ENCODE assay signal across 2 cellular contexts in the genomic region with DNA sequence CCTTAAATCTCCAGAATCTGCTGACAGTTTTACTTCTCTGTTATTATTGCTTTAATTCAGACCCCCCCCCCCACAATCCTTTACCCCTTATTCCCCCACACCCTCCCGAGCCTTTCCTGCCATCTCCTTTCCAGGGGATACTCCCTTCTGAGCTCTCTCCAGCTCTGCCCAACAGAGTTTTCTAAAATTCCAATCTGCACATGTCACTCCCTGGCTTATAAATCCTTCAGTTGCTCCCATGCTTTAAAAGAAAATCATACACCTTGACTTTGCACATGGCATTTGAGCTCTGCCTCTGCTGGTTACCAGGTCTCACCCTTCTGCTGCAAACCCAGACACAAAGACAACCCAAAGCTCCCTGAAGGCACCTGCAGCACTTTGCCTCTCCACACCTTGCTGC.
TF ChIP-seq lines count a peak whose summit lies in the region.

No MANE protein-coding gene starts in this region.

TF ChIP-seq in SK-N-SH, 30 proteins besides CTCF, POLR2A, EP300 and RAD21:
- TF ChIP-seq, protein P1, sequence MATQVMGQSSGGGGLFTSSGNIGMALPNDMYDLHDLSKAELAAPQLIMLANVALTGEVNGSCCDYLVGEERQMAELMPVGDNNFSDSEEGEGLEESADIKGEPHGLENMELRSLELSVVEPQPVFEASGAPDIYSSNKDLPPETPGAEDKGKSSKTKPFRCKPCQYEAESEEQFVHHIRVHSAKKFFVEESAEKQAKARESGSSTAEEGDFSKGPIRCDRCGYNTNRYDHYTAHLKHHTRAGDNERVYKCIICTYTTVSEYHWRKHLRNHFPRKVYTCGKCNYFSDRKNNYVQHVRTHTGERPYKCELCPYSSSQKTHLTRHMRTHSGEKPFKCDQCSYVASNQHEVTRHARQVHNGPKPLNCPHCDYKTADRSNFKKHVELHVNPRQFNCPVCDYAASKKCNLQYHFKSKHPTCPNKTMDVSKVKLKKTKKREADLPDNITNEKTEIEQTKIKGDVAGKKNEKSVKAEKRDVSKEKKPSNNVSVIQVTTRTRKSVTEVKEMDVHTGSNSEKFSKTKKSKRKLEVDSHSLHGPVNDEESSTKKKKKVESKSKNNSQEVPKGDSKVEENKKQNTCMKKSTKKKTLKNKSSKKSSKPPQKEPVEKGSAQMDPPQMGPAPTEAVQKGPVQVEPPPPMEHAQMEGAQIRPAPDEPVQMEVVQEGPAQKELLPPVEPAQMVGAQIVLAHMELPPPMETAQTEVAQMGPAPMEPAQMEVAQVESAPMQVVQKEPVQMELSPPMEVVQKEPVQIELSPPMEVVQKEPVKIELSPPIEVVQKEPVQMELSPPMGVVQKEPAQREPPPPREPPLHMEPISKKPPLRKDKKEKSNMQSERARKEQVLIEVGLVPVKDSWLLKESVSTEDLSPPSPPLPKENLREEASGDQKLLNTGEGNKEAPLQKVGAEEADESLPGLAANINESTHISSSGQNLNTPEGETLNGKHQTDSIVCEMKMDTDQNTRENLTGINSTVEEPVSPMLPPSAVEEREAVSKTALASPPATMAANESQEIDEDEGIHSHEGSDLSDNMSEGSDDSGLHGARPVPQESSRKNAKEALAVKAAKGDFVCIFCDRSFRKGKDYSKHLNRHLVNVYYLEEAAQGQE (IDR thresholded peaks at IDR 0.05; ENCODE audit: low read depth, low read length), result no peak
- TF ChIP-seq, protein P2, sequence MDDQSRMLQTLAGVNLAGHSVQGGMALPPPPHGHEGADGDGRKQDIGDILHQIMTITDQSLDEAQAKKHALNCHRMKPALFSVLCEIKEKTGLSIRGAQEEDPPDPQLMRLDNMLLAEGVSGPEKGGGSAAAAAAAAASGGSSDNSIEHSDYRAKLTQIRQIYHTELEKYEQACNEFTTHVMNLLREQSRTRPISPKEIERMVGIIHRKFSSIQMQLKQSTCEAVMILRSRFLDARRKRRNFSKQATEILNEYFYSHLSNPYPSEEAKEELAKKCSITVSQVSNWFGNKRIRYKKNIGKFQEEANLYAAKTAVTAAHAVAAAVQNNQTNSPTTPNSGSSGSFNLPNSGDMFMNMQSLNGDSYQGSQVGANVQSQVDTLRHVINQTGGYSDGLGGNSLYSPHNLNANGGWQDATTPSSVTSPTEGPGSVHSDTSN (IDR thresholded peaks at IDR 0.05), result peak; percentile 35; the same call in 1 of the 2 replicates
- TF ChIP-seq NRF1 (IDR thresholded peaks at IDR 0.05; ENCODE audit: low read depth, low read length) (no peak), CHD2 (IDR thresholded peaks at IDR 0.05; ENCODE audit: low read length, partially characterized antibody) (no peak)
TF ChIP-seq in SK-N-SH: peak in this region for 1.

TF ChIP-seq in SK-N-SH treated with all-trans-retinoic acid at 6 μM for 48 hours, 23 proteins besides CTCF, POLR2A, EP300 and RAD21 (continued from another document):
- TF ChIP-seq, protein P3, sequence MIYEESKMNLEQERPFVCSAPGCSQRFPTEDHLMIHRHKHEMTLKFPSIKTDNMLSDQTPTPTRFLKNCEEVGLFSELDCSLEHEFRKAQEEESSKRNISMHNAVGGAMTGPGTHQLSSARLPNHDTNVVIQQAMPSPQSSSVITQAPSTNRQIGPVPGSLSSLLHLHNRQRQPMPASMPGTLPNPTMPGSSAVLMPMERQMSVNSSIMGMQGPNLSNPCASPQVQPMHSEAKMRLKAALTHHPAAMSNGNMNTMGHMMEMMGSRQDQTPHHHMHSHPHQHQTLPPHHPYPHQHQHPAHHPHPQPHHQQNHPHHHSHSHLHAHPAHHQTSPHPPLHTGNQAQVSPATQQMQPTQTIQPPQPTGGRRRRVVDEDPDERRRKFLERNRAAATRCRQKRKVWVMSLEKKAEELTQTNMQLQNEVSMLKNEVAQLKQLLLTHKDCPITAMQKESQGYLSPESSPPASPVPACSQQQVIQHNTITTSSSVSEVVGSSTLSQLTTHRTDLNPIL (CRISPR knock-in tag; IDR thresholded peaks at IDR 0.05; ENCODE audit: low read depth), result no peak
- no peak for TF ChIP-seq RARB (CRISPR knock-in tag; IDR thresholded peaks at IDR 0.05)
- TF ChIP-seq GLIS3 (CRISPR knock-in tag; IDR thresholded peaks at IDR 0.05), result no peak
- TF ChIP-seq, protein P4, sequence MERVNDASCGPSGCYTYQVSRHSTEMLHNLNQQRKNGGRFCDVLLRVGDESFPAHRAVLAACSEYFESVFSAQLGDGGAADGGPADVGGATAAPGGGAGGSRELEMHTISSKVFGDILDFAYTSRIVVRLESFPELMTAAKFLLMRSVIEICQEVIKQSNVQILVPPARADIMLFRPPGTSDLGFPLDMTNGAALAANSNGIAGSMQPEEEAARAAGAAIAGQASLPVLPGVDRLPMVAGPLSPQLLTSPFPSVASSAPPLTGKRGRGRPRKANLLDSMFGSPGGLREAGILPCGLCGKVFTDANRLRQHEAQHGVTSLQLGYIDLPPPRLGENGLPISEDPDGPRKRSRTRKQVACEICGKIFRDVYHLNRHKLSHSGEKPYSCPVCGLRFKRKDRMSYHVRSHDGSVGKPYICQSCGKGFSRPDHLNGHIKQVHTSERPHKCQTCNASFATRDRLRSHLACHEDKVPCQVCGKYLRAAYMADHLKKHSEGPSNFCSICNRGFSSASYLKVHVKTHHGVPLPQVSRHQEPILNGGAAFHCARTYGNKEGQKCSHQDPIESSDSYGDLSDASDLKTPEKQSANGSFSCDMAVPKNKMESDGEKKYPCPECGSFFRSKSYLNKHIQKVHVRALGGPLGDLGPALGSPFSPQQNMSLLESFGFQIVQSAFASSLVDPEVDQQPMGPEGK (CRISPR knock-in tag; IDR thresholded peaks at IDR 0.05; ENCODE audit: borderline replicate concordance), result no peak
- no peak for TF ChIP-seq SNAI2 (CRISPR knock-in tag; IDR thresholded peaks at IDR 0.05)
- no peak for TF ChIP-seq ZNF70 (CRISPR knock-in tag; IDR thresholded peaks at IDR 0.05)
- no peak for TF ChIP-seq CSDC2 (CRISPR knock-in tag; IDR thresholded peaks at IDR 0.05)
